Comparison of ENCODE assay signal across 8 cellular contexts in the genomic region with DNA sequence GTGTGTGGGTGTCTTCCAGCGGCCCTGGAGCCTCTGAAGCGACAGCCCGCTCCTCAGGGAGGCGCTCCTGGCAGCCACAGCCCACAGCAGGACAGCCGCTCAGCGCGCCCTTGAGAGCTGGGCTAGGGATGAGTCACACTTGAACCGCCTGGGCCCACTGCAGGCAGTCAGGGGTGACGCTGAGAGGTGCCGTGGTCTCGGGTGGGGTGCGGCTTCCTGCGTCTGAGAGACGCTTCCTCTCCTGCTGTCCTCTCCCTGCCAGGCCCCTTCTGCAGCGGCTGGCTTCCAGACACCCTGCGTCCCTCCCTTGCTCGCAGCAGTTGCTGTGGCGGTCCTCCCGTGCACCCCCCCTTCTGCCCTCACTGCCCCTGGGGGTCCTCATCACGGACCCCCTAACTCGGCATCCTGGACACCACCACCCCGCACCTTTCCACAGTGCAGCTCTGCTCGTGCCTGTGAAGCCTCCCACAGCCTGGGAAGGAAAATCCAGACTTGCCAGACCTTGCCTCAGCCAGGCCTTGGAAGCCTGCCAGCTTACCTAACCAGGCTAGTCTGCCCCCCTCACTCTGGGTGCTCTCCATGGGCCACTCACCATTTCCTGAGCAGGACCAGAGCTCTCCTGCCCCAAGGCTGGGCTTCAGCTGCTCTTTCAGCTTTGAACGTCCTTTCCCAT. TPM values are rescaled to one million over a fixed set of nuclear protein-coding genes. Genes with fewer than 3 reads are reported as not detected.
DNase-seq lines count a peak whose midpoint lies in the region; ATAC-seq, FAIRE-seq and TF ChIP-seq lines count a peak whose summit lies in the region.

No MANE protein-coding gene starts in this region.

- FAIRE-seq in HTR-8/SVneo (lab: Jason Lieb, UNC) (no peak), D721Med (lab: Jason Lieb, UNC) (no peak)

- H3K4me3 Mint-ChIP-seq in immature natural killer cell = peak overlapping the region; percentile 85 to 89 (median 87)

- H3K4me1 Mint-ChIP-seq in immature natural killer cell = peaks cover 29 to 45% of the 10 kb centered on the region in 2 donors

- peak; percentile 78 for ATAC-seq in GM21360 (IDR thresholded peaks at IDR 0.05; ENCODE audit: unreplicated experiment)

- peak; percentile 34 for DNase-seq in Caki2 (ENCODE audit: low read depth)
- peak; percentile 49 for DNase-seq in HTR-8/SVneo (ENCODE audit: insufficient read length, low spot score)
- peak; percentile 87 for DNase-seq in T-helper 9 cell
- peak; percentile 65 for DNase-seq in amniotic epithelial cell (ENCODE audit: low read depth)
- peak; percentile 94 to 95 (median 95) for DNase-seq in immature natural killer cell
- DNase-seq in stimulated activated CD4-positive, alpha-beta T cell treated with anti-CD3 and anti-CD28 coated beads, Interleukin-2, amount 100 ng/mL, for 4 hours (ENCODE audit: low read depth) = peak; percentile 73
- no peak for DNase-seq in D721Med (ENCODE audit: insufficient read length, low spot score)

- peaks cover 7 to 9% (median 7%) of the 10 kb centered on the region in 3 donors for H3K27me3 Mint-ChIP-seq in immature natural killer cell (ENCODE audit: low read depth in 3 of 3)

- H3K36me3 Mint-ChIP-seq in immature natural killer cell = peaks cover 0 to 10% (median 5%) of the 10 kb centered on the region in 3 donors

- no peaks in the 10 kb centered on the region for H3K9me3 Mint-ChIP-seq in immature natural killer cell

- in situ Hi-C loops in Caki2 (cut with HindIII; ENCODE audit: low pct_unique_long_range_greater_than_20kb, low sequenced_read_pairs) = no loop called here

- TF ChIP-seq CTCF in D721Med (IDR thresholded peaks at IDR 0.05; ENCODE audit: insufficient read depth, missing control alignments) = no peak

- peak overlapping the region; percentile 98 to 100 (median 100) for H3K27ac Mint-ChIP-seq in immature natural killer cell

RNA-seq across cellular contexts. Expression of gene SPTBN5, which starts 1.1 kb away (rescaled TPM):
- not detected in 2 replicates for total RNA-seq in Caki2 (2014; rRNA removed; shearing (Covaris generic); ENCODE audit: low replicate concordance)
- polyA plus RNA-seq in immature natural killer cell = under 1 TPM in 1 of 3 donors, not detected in 2; 0.06 TPM

RNA-seq across cellular contexts. Expression of gene PLA2G4B, which starts 56.3 kb away (rescaled TPM):
- not detected in 2 replicates for total RNA-seq in Caki2 (2014; rRNA removed; shearing (Covaris generic); ENCODE audit: low replicate concordance)
- polyA plus RNA-seq in immature natural killer cell = 1 to 10 TPM in 2 of 3 donors, not detected in 1; 1.1 to 2.7 TPM
